Comparison of ENCODE assay signal across 1 cellular context in genomic region chr20:44182135-44182765, GRCh38.
TF ChIP-seq lines count a peak whose summit lies in the region.

No MANE protein-coding gene starts in this region.

TF ChIP-seq in SK-N-SH, 30 proteins besides CTCF, POLR2A, EP300 and RAD21 (continued from another document):
- TF ChIP-seq USF2 (IDR thresholded peaks at IDR 0.05; ENCODE audit: borderline replicate concordance, low read depth, low read length): no peak
